10 cellular contexts compared by ENCODE assay signal in genomic region chr18:22348521-22349316, GRCh38.
A peak's percentile ranks its signal among the peaks of the same experiment; 100 is the strongest.
DNase-seq lines count a peak whose midpoint lies in the region; ATAC-seq, FAIRE-seq and TF ChIP-seq lines count a peak whose summit lies in the region.
"Had no signal": no experiment of that assay in that cellular context is flagged by ENCODE, and none has a peak within 500 bp of the region (broad histone marks: within the 10 kb centered on the region; RNA-seq: fewer than 3 reads in every experiment).

No MANE protein-coding gene starts in this region.

- no peaks in the 10 kb centered on the region for H3K79me2 ChIP-seq in HepG2 (ENCODE audit: insufficient read depth, low read length)

- TF ChIP-seq EP300 in HepG2 (IDR thresholded peaks at IDR 0.05; ENCODE audit: low read depth in 2 of 2, low read length in 2 of 2) (no peak), HepG2 (CRISPR knock-in tag; IDR thresholded peaks at IDR 0.05; ENCODE audit: borderline replicate concordance) (no peak), tibial nerve (IDR thresholded peaks at IDR 0.05) (no peak)

- peak; percentile 73 for DNase-seq in activated CD8-positive, alpha-beta memory T cell treated with anti-CD3 and anti-CD28 coated beads for 24 hours
- no peak for DNase-seq in activated CD8-positive, alpha-beta memory T cell treated with anti-CD3 and anti-CD28 coated beads, Interleukin-2, amount 50 U/mL, for 48 hours
- peak; percentile 47 to 90 for DNase-seq in cardiac fibroblast (ENCODE audit: low read depth in 2 of 2)
- DNase-seq in HepG2 (ENCODE audit: low spot score), result no peak
- DNase-seq in tibial nerve (ENCODE audit: low spot score in 2 of 2), result no peak
- DNase-seq in activated CD4-positive, alpha-beta T cell treated with anti-CD3 and anti-CD28 coated beads, Interleukin-2, amount 50 U/mL, for 1 hour, result no peak
- DNase-seq in SIG-M5 (lab: John Stamatoyannopoulos, UW), result no peak
- DNase-seq in D721Med (ENCODE audit: insufficient read length, low spot score), result no peak
- DNase-seq: activated B cell treated with CpG ODN at 0.5 μM for 24 hours had no signal

- H3K36me3 ChIP-seq in HepG2 (replicated peaks in 1 of 2; ENCODE audit: control insufficient read depth in 1 of 2, insufficient read depth in 2 of 2, low read length in 2 of 2) (no peaks in the 10 kb centered on the region), tibial nerve (no peaks in the 10 kb centered on the region)

- no TSS peak for BruUV-seq in HepG2 (replicated peaks; lab: Mats Ljungman, UMichigan)

- WGBS in HepG2 (ENCODE audit: low lambda C conversion rate), result 63% methylated on average over 41 of the region's 85 CpGs
- 2 to 6% methylated on average over 46 to 61 of the region's 85 CpGs for WGBS in tibial nerve, 2 donors

- POLR2A ChIA-PET in HepG2 (lab: Yijun Ruan, JAX), result no interaction called here

- no peak overlapping the region for H2AFZ ChIP-seq in HepG2 (ENCODE audit: low read length)

- H3K9ac ChIP-seq in HepG2 (ENCODE audit: insufficient read depth, low read depth, low read length), result no peak overlapping the region

- FAIRE-seq in HepG2 (lab: Jason Lieb, UNC) (no peak), D721Med (lab: Jason Lieb, UNC) (no peak)
- FAIRE-seq: G401.6 had no signal

- no peak for TF ChIP-seq POLR2A in HepG2 (IDR thresholded peaks at IDR 0.05; ENCODE audit: insufficient read depth in 1 of 2, low read depth in 2 of 2, low read length in 2 of 2)
- TF ChIP-seq POLR2A in tibial nerve (IDR thresholded peaks at IDR 0.05), result no peak

- TF ChIP-seq CTCF in cardiac fibroblast (IDR thresholded peaks at IDR 0.05; ENCODE audit: low read depth, low read length), result no peak
- TF ChIP-seq CTCF in HepG2 (CRISPR knock-in tag; IDR thresholded peaks at IDR 0.05), result no peak
- no peak for TF ChIP-seq CTCF in tibial nerve (IDR thresholded peaks at IDR 0.05)
- no peak for TF ChIP-seq CTCF in D721Med (IDR thresholded peaks at IDR 0.05; ENCODE audit: insufficient read depth, missing control alignments)

- in situ Hi-C loops in HepG2 (cut with HindIII; ENCODE audit: extremely low pct_ligation_motif_present, low pct_unique_long_range_greater_than_20kb), result no loop called here

- intact Hi-C loops in HepG2 (cut with micrococcal nuclease; ENCODE audit: unreplicated experiment), result no loop called here

- no peaks in the 10 kb centered on the region for H4K20me1 ChIP-seq in HepG2 (ENCODE audit: insufficient read depth, low read length)

- peaks cover 0 to 37% of the 10 kb centered on the region in 2 experiments; a peak in 1 of 5 replicates for H3K27me3 ChIP-seq in HepG2 (ENCODE audit: control insufficient read depth in 1 of 2, insufficient read depth in 2 of 2, low read length in 2 of 2)
- peaks cover 0 to 37% of the 10 kb centered on the region in 2 donors for H3K27me3 ChIP-seq in tibial nerve

- CTCF ChIA-PET in HepG2 (lab: Yijun Ruan, JAX; ENCODE audit: low intra/inter-chr PET ratio, low total read pairs), result no interaction called here

- H3K4me2 ChIP-seq in HepG2 (ENCODE audit: low read depth, low read length), result peak overlapping the region; percentile 41

- H3K27ac ChIP-seq in HepG2 (ENCODE audit: extremely low read length, insufficient read depth, low read length) (no peak overlapping the region), tibial nerve (peak overlapping the region in 2 of 4 donors; percentile 68 to 77)

- H3K9me3 ChIP-seq in HepG2 (ENCODE audit: low read length) (no peaks in the 10 kb centered on the region), tibial nerve (no peaks in the 10 kb centered on the region)

- no peak for TF ChIP-seq RAD21 in HepG2 (CRISPR knock-in tag; IDR thresholded peaks at IDR 0.05)

- ATAC-seq in HepG2, result peak; percentile 56

- H3K4me1 ChIP-seq in HepG2 (ENCODE audit: insufficient read depth, low read length), result peaks cover 16% of the 10 kb centered on the region; the same call in 1 of the 2 replicates
- peaks cover 0 to 44% (median 13%) of the 10 kb centered on the region in 4 donors for H3K4me1 ChIP-seq in tibial nerve

- H3K4me3 ChIP-seq in cardiac fibroblast (replicated peaks in 1 of 2; ENCODE audit: low read depth in 2 of 2, low read length in 2 of 2) (peak overlapping the region; percentile 46 to 47), HepG2 (replicated peaks in 1 of 3; ENCODE audit: insufficient read depth in 1 of 3, low read depth in 2 of 3, low read length in 3 of 3) (no peak overlapping the region; a peak in 1 of 6 replicates), tibial nerve (peak overlapping the region; percentile 23 to 50 (median 34))

TF ChIP-seq in HepG2, 621 proteins besides CTCF, POLR2A, EP300 and RAD21:
- no peak for TF ChIP-seq BORCS8-MEF2B (CRISPR knock-in tag; IDR thresholded peaks at IDR 0.05)
- TF ChIP-seq RARA (CRISPR knock-in tag; IDR thresholded peaks at IDR 0.05), result peak; percentile 68

Comparison
In these comparisons a context has a peak if more than half of its experiments do, and no peak if none do; other contexts are left out.
1. DNase-seq: peak in activated CD8-positive, alpha-beta memory T cell treated with anti-CD3 and anti-CD28 coated beads for 24 hours (single experiment) and cardiac fibroblast (2 of 2); none in activated CD8-positive, alpha-beta memory T cell treated with anti-CD3 and anti-CD28 coated beads, Interleukin-2, amount 50 U/mL, for 48 hours (single experiment), HepG2 (single experiment), tibial nerve (0 of 2), activated CD4-positive, alpha-beta T cell treated with anti-CD3 and anti-CD28 coated beads, Interleukin-2, amount 50 U/mL, for 1 hour (single experiment), SIG-M5 (single experiment) and D721Med (single experiment).
2. H3K4me3 ChIP-seq: peak in cardiac fibroblast (2 of 2) and tibial nerve (4 of 4); none in HepG2 (0 of 3).